ENCODE assay signal across 1 cellular context in the genomic region with DNA sequence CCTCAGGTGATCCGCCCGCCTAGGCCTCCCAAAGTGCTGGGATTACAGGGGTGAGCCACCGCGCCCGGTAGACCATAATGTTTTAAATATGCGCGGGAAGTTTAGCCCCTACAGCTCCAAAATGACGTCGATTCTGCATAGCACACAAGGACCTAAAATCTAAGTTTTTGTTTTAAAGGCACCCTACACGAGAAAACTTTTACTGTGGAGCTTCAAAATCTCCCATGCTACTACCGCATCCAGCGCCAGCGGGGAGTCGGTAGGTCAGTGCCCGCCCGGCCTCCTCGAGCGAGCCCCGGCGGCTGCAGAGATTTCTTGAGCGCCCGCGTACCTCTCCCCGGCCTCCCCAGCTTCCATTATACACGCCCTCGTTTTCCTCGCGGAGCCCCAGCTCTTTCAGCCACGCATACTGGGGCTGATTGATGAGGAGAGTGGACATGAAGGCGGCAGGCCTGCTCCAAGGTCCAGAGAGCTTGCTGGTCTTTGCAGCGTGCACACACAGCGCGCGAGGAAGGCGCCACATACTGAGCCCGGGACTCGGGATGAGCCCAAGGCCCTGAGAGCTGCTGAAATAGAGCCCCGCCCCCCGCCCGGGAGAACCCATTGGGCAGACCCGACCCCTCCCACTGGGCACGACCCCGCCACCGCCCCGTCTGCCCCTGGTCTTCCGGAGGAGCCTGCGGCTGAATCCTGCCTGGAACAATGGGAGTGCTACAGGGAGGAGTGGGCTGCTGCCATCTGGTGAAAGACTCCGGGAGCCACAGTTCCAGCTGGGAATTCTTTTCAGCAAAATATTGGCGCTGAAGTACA.
TF ChIP-seq lines count a peak whose summit lies in the region.

A gene (minus strand): TSS at position 544 of the 810 bp plus-strand sequence. CDS start 21 bp downstream, at position 523.

TF ChIP-seq in HEK293, 187 proteins besides CTCF, POLR2A, EP300 and RAD21 (continued from another document and continues in another):
- TF ChIP-seq, protein P1, sequence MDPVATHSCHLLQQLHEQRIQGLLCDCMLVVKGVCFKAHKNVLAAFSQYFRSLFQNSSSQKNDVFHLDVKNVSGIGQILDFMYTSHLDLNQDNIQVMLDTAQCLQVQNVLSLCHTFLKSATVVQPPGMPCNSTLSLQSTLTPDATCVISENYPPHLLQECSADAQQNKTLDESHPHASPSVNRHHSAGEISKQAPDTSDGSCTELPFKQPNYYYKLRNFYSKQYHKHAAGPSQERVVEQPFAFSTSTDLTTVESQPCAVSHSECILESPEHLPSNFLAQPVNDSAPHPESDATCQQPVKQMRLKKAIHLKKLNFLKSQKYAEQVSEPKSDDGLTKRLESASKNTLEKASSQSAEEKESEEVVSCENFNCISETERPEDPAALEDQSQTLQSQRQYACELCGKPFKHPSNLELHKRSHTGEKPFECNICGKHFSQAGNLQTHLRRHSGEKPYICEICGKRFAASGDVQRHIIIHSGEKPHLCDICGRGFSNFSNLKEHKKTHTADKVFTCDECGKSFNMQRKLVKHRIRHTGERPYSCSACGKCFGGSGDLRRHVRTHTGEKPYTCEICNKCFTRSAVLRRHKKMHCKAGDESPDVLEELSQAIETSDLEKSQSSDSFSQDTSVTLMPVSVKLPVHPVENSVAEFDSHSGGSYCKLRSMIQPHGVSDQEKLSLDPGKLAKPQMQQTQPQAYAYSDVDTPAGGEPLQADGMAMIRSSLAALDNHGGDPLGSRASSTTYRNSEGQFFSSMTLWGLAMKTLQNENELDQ (tag by site-specific recombination; IDR thresholded peaks at IDR 0.05; ENCODE audit: low read depth), result no peak
- TF ChIP-seq, protein P2, sequence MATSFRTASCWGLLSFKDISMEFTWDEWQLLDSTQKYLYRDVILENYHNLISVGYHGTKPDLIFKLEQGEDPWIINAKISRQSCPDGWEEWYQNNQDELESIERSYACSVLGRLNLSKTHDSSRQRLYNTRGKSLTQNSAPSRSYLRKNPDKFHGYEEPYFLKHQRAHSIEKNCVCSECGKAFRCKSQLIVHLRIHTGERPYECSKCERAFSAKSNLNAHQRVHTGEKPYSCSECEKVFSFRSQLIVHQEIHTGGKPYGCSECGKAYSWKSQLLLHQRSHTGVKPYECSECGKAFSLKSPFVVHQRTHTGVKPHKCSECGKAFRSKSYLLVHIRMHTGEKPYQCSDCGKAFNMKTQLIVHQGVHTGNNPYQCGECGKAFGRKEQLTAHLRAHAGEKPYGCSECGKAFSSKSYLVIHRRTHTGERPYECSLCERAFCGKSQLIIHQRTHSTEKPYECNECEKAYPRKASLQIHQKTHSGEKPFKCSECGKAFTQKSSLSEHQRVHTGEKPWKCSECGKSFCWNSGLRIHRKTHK (tag by site-specific recombination; IDR thresholded peaks at IDR 0.05), result no peak
- no peak; the same call in 1 of the 2 replicates for TF ChIP-seq ZSCAN23 (tag by site-specific recombination; IDR thresholded peaks at IDR 0.05)
- TF ChIP-seq ZNF548 (tag by site-specific recombination; IDR thresholded peaks at IDR 0.05), result no peak
- no peak for TF ChIP-seq ZFHX2 (tag by site-specific recombination; conservative IDR thresholded peaks at IDR 0.05)
- peak; percentile 74 for TF ChIP-seq ZEB2 (tag by site-specific recombination; IDR thresholded peaks at IDR 0.05)
- no peak for TF ChIP-seq ZNF157 (tag by site-specific recombination; IDR thresholded peaks at IDR 0.05)
- TF ChIP-seq ZNF626 (tag by site-specific recombination; IDR thresholded peaks at IDR 0.05), result no peak
- TF ChIP-seq GLIS2 (tag by site-specific recombination; IDR thresholded peaks at IDR 0.05), result peak; percentile 67; the same call in 1 of the 2 replicates
- no peak for TF ChIP-seq ZNF175 (tag by site-specific recombination; IDR thresholded peaks at IDR 0.05)
- TF ChIP-seq, protein P3, sequence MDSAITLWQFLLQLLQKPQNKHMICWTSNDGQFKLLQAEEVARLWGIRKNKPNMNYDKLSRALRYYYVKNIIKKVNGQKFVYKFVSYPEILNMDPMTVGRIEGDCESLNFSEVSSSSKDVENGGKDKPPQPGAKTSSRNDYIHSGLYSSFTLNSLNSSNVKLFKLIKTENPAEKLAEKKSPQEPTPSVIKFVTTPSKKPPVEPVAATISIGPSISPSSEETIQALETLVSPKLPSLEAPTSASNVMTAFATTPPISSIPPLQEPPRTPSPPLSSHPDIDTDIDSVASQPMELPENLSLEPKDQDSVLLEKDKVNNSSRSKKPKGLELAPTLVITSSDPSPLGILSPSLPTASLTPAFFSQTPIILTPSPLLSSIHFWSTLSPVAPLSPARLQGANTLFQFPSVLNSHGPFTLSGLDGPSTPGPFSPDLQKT (IDR thresholded peaks at IDR 0.05; ENCODE audit: borderline replicate concordance, low read depth, low read length), result no peak
- no peak for TF ChIP-seq ZNF350 (tag by site-specific recombination; IDR thresholded peaks at IDR 0.05)
- TF ChIP-seq, protein P4, sequence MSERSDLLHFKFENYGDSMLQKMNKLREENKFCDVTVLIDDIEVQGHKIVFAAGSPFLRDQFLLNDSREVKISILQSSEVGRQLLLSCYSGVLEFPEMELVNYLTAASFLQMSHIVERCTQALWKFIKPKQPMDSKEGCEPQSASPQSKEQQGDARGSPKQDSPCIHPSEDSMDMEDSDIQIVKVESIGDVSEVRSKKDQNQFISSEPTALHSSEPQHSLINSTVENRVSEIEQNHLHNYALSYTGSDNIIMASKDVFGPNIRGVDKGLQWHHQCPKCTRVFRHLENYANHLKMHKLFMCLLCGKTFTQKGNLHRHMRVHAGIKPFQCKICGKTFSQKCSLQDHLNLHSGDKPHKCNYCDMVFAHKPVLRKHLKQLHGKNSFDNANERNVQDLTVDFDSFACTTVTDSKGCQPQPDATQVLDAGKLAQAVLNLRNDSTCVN (tag by site-specific recombination; optimal IDR thresholded peaks at IDR 0.05), result peak; percentile 84
- no peak for TF ChIP-seq ZNF529 (tag by site-specific recombination; IDR thresholded peaks at IDR 0.05; ENCODE audit: insufficient replicate concordance)
- no peak for TF ChIP-seq ZNF677 (tag by site-specific recombination; IDR thresholded peaks at IDR 0.05)
- TF ChIP-seq, protein P5, sequence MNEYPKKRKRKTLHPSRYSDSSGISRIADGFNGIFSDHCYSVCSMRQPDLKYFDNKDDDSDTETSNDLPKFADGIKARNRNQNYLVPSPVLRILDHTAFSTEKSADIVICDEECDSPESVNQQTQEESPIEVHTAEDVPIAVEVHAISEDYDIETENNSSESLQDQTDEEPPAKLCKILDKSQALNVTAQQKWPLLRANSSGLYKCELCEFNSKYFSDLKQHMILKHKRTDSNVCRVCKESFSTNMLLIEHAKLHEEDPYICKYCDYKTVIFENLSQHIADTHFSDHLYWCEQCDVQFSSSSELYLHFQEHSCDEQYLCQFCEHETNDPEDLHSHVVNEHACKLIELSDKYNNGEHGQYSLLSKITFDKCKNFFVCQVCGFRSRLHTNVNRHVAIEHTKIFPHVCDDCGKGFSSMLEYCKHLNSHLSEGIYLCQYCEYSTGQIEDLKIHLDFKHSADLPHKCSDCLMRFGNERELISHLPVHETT (tag by site-specific recombination; IDR thresholded peaks at IDR 0.05), result 0 out of 2 replicates have a peak, but pooled peaks have one; percentile 30
- TF ChIP-seq ZNF404 (tag by site-specific recombination; IDR thresholded peaks at IDR 0.05), result no peak
- TF ChIP-seq KLF16 (tag by site-specific recombination; IDR thresholded peaks at IDR 0.05), result peak; percentile 95
- TF ChIP-seq ZBTB7A (tag by site-specific recombination; IDR thresholded peaks at IDR 0.05; ENCODE audit: low read depth), result no peak
- no peak for TF ChIP-seq ZNF169 (tag by site-specific recombination; IDR thresholded peaks at IDR 0.05)
- no peak for TF ChIP-seq ZNF571 (tag by site-specific recombination; IDR thresholded peaks at IDR 0.05)
- TF ChIP-seq ZNF239 (tag by site-specific recombination; IDR thresholded peaks at IDR 0.05), result no peak
- TF ChIP-seq ZNF146 (tag by site-specific recombination; IDR thresholded peaks at IDR 0.05), result no peak
- TF ChIP-seq, protein P6, sequence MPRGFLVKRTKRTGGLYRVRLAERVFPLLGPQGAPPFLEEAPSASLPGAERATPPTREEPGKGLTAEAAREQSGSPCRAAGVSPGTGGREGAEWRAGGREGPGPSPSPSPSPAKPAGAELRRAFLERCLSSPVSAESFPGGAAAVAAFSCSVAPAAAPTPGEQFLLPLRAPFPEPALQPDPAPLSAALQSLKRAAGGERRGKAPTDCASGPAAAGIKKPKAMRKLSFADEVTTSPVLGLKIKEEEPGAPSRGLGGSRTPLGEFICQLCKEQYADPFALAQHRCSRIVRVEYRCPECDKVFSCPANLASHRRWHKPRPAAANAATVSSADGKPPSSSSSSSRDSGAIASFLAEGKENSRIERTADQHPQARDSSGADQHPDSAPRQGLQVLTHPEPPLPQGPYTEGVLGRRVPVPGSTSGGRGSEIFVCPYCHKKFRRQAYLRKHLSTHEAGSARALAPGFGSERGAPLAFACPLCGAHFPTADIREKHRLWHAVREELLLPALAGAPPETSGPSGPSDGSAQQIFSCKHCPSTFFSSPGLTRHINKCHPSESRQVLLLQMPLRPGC (tag by site-specific recombination; IDR thresholded peaks at IDR 0.05), result no peak
- peak; percentile 40; the same call in 1 of the 2 replicates for TF ChIP-seq GLIS1 (tag by site-specific recombination; IDR thresholded peaks at IDR 0.05)
- TF ChIP-seq SP2 (tag by site-specific recombination; IDR thresholded peaks at IDR 0.05), result peak; percentile 89
- TF ChIP-seq, protein P7, sequence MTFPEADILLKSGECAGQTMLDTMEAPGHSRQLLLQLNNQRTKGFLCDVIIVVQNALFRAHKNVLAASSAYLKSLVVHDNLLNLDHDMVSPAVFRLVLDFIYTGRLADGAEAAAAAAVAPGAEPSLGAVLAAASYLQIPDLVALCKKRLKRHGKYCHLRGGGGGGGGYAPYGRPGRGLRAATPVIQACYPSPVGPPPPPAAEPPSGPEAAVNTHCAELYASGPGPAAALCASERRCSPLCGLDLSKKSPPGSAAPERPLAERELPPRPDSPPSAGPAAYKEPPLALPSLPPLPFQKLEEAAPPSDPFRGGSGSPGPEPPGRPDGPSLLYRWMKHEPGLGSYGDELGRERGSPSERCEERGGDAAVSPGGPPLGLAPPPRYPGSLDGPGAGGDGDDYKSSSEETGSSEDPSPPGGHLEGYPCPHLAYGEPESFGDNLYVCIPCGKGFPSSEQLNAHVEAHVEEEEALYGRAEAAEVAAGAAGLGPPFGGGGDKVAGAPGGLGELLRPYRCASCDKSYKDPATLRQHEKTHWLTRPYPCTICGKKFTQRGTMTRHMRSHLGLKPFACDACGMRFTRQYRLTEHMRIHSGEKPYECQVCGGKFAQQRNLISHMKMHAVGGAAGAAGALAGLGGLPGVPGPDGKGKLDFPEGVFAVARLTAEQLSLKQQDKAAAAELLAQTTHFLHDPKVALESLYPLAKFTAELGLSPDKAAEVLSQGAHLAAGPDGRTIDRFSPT (tag by site-specific recombination; IDR thresholded peaks at IDR 0.05), result peak; percentile 88
- no peak for TF ChIP-seq ZNF133 (tag by site-specific recombination; IDR thresholded peaks at IDR 0.05)
- TF ChIP-seq ZNF19 (tag by site-specific recombination; IDR thresholded peaks at IDR 0.05; ENCODE audit: low read depth), result no peak
- no peak for TF ChIP-seq ZNF266 (tag by site-specific recombination; IDR thresholded peaks at IDR 0.05; ENCODE audit: low read depth)
- TF ChIP-seq, protein P8, sequence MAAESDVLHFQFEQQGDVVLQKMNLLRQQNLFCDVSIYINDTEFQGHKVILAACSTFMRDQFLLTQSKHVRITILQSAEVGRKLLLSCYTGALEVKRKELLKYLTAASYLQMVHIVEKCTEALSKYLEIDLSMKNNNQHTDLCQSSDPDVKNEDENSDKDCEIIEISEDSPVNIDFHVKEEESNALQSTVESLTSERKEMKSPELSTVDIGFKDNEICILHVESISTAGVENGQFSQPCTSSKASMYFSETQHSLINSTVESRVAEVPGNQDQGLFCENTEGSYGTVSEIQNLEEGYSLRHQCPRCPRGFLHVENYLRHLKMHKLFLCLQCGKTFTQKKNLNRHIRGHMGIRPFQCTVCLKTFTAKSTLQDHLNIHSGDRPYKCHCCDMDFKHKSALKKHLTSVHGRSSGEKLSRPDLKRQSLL (tag by site-specific recombination; IDR thresholded peaks at IDR 0.05), result no peak
- peak; percentile 25; the same call in 1 of the 2 replicates for TF ChIP-seq EGR2 (tag by site-specific recombination; IDR thresholded peaks at IDR 0.05; ENCODE audit: low read depth)
- TF ChIP-seq, protein P9, sequence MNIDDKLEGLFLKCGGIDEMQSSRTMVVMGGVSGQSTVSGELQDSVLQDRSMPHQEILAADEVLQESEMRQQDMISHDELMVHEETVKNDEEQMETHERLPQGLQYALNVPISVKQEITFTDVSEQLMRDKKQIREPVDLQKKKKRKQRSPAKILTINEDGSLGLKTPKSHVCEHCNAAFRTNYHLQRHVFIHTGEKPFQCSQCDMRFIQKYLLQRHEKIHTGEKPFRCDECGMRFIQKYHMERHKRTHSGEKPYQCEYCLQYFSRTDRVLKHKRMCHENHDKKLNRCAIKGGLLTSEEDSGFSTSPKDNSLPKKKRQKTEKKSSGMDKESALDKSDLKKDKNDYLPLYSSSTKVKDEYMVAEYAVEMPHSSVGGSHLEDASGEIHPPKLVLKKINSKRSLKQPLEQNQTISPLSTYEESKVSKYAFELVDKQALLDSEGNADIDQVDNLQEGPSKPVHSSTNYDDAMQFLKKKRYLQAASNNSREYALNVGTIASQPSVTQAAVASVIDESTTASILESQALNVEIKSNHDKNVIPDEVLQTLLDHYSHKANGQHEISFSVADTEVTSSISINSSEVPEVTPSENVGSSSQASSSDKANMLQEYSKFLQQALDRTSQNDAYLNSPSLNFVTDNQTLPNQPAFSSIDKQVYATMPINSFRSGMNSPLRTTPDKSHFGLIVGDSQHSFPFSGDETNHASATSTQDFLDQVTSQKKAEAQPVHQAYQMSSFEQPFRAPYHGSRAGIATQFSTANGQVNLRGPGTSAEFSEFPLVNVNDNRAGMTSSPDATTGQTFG (tag by site-specific recombination; IDR thresholded peaks at IDR 0.05; ENCODE audit: borderline replicate concordance), result no peak
- TF ChIP-seq ZNF768 (tag by site-specific recombination; IDR thresholded peaks at IDR 0.05), result peak; percentile 85; the same call in 1 of the 2 replicates
- TF ChIP-seq MZF1 (tag by site-specific recombination; IDR thresholded peaks at IDR 0.05; ENCODE audit: borderline replicate concordance), result no peak
- TF ChIP-seq ZNF2 (tag by site-specific recombination; IDR thresholded peaks at IDR 0.05), result 0 out of 2 replicates have a peak, but pooled peaks have one; percentile 57
- TF ChIP-seq ZNF202 (tag by site-specific recombination; IDR thresholded peaks at IDR 0.05; ENCODE audit: borderline replicate concordance), result no peak
- no peak for TF ChIP-seq ZNF843 (tag by site-specific recombination; IDR thresholded peaks at IDR 0.05)
- no peak for TF ChIP-seq OVOL3 (tag by site-specific recombination; IDR thresholded peaks at IDR 0.05)
- peak; percentile 91 for TF ChIP-seq ZSCAN30 (tag by site-specific recombination; IDR thresholded peaks at IDR 0.05)
- 0 out of 2 replicates have a peak, but pooled peaks have one; percentile 70 for TF ChIP-seq KLF7 (tag by site-specific recombination; IDR thresholded peaks at IDR 0.05; ENCODE audit: borderline replicate concordance)
- TF ChIP-seq ZNF76 (tag by site-specific recombination; IDR thresholded peaks at IDR 0.05; ENCODE audit: borderline replicate concordance, low read depth), result 0 out of 2 replicates have a peak, but pooled peaks have one; percentile 52
